8 cellular contexts compared by ENCODE assay signal in genomic region chr16:69106491-69107291, GRCh38. TPM values are rescaled to one million over a fixed set of nuclear protein-coding genes. Genes with fewer than 3 reads are reported as not detected.
DNase-seq lines count a peak whose midpoint lies in the region; ATAC-seq and TF ChIP-seq lines count a peak whose summit lies in the region.

No MANE protein-coding gene starts in this region.

- peak overlapping the region; percentile 51 for H3K4me3 ChIP-seq in fibroblast of pulmonary artery (replicated peaks; ENCODE audit: low read depth, low read length)

- no peak for ATAC-seq in GM18873 (IDR thresholded peaks at IDR 0.05; ENCODE audit: low FRiP score, unreplicated experiment)

- TF ChIP-seq CTCF in fibroblast of pulmonary artery (IDR thresholded peaks at IDR 0.05; ENCODE audit: low read length, missing control alignments), result no peak

- DNase-seq in DMS53 (lab: John Stamatoyannopoulos, UW), result peak; percentile 46
- no peak for DNase-seq in DMS53 treated with DMSO at 0.1 percent for 48 hours (lab: John Stamatoyannopoulos, UW; ENCODE audit: unreplicated experiment)
- peak; percentile 24 for DNase-seq in SK-N-DZ (ENCODE audit: low spot score)
- no peak for DNase-seq in fibroblast of pulmonary artery (ENCODE audit: low read depth)
- peak; percentile 82 for DNase-seq in posterior vena cava (ENCODE audit: low spot score)
- DNase-seq in inferior parietal cortex (ENCODE audit: extremely low spot score), result no peak
- DNase-seq in NCI-H1694 treated with DMSO at 0.1 percent for 48 hours (lab: John Stamatoyannopoulos, UW), result no peak

- intact Hi-C loops in posterior vena cava (cut with DNase I), result no loop called here

RNA-seq across cellular contexts. Expression of gene HAS3, which starts 1.2 kb away (rescaled TPM):
- polyA plus RNA-seq in SK-N-DZ (2014; cell fraction: cytosol; rRNA removed), result 0.03 and 0.42 TPM in 2 replicates
- 0.63 and 16.9 TPM in 2 replicates for polyA plus RNA-seq in SK-N-DZ (2014; cell fraction: nucleus; rRNA removed)
- 1 to 10 TPM in 1 of 2 donors, under 1 TPM in 1; 0.88 to 1.3 TPM for total RNA-seq in posterior vena cava

RNA-seq across cellular contexts. Expression of gene CHTF8, which starts 25.7 kb away (rescaled TPM):
- 135 and 144 TPM in 2 replicates for polyA plus RNA-seq in SK-N-DZ (2014; cell fraction: cytosol; rRNA removed)
- polyA plus RNA-seq in SK-N-DZ (2014; cell fraction: nucleus; rRNA removed), result 91.1 and 114 TPM in 2 replicates
- 10 to 100 TPM; 55.0 to 67.0 TPM for total RNA-seq in posterior vena cava

RNA-seq across cellular contexts. Expression of gene UTP4, which starts 25.8 kb away (rescaled TPM):
- 22.8 and 30.1 TPM in 2 replicates for polyA plus RNA-seq in SK-N-DZ (2014; cell fraction: cytosol; rRNA removed)
- polyA plus RNA-seq in SK-N-DZ (2014; cell fraction: nucleus; rRNA removed), result 33.6 and 43.8 TPM in 2 replicates
- 10 to 100 TPM; 32.8 to 36.9 TPM for total RNA-seq in posterior vena cava

Comparison
In these comparisons a context has a peak if more than half of its experiments do, and no peak if none do; other contexts are left out.
1. DNase-seq: peak in DMS53 (single experiment), SK-N-DZ (single experiment) and posterior vena cava (single experiment); none in DMS53 treated with DMSO at 0.1 percent for 48 hours (single experiment), fibroblast of pulmonary artery (single experiment), inferior parietal cortex (single experiment) and NCI-H1694 treated with DMSO at 0.1 percent for 48 hours (single experiment).